In genomic region chr22:44735518-44736428, GRCh38 we compare ENCODE assay signal across 8 cellular contexts. TPM values are rescaled to one million over a fixed set of nuclear protein-coding genes. Genes with fewer than 3 reads are reported as not detected.
DNase-seq lines count a peak whose midpoint lies in the region; ATAC-seq and TF ChIP-seq lines count a peak whose summit lies in the region.

No MANE protein-coding gene starts in this region.

- dilution Hi-C loops in IMR-90 (cut with HindIII; ENCODE audit: low sequenced_read_pairs, unreplicated experiment) = no loop called here

- BruUV-seq in IMR-90 (replicated peaks; lab: Mats Ljungman, UMichigan) = no TSS peak

- no peak overlapping the region for H3K4me2 ChIP-seq in IMR-90 (ENCODE audit: low read depth, low read length)

- no peak overlapping the region for H4K8ac ChIP-seq in IMR-90 (ENCODE audit: low read depth in 2 of 2, low read length in 2 of 2)

- H2AK5ac ChIP-seq in IMR-90 (ENCODE audit: low read depth, low read length) = peak overlapping the region; percentile 75

- peak overlapping the region; percentile 52 for H3K4me3 Mint-ChIP-seq in T-helper 17 cell

- no peaks in the 10 kb centered on the region for H3K27me3 Mint-ChIP-seq in T-helper 17 cell

- POLR2A ChIA-PET in IMR-90 (lab: Charles Lee; ENCODE audit: unreplicated experiment) = no interaction called here

- H4K5ac ChIP-seq in IMR-90 (ENCODE audit: low read depth, low read length) = no peak overlapping the region

- H3K4me3 ChIP-seq in IMR-90 (ENCODE audit: insufficient read depth, low read depth, low read length) = no peak overlapping the region
- H3K4me3 ChIP-seq in adipocyte (ENCODE audit: low read length) = no peak overlapping the region
- no peak overlapping the region for H3K4me3 ChIP-seq in left ventricle myocardium inferior
- H3K4me3 ChIP-seq in sigmoid colon = no peak overlapping the region

- H3K27ac Mint-ChIP-seq in T-helper 17 cell = peak overlapping the region; percentile 72

- peaks cover 18% of the 10 kb centered on the region for H3K9me1 ChIP-seq in IMR-90 (ENCODE audit: insufficient read depth, low read length)

- H2BK5ac ChIP-seq in IMR-90 (ENCODE audit: low read depth, low read length, poor library complexity, severe bottlenecking) = no peak overlapping the region

- no peak for TF ChIP-seq EP300 in sigmoid colon (IDR thresholded peaks at IDR 0.05)

- H2BK15ac ChIP-seq in IMR-90 (ENCODE audit: low read depth, low read length) = no peak overlapping the region

- no peak overlapping the region for H2BK120ac ChIP-seq in IMR-90 (ENCODE audit: low read depth, low read length)

- H4K91ac ChIP-seq in IMR-90 (ENCODE audit: insufficient read depth, low read depth, low read length) = no peak overlapping the region

- H3K9me3 ChIP-seq in IMR-90 (ENCODE audit: control insufficient read depth, insufficient read depth, low read length) (no peaks in the 10 kb centered on the region), T-helper 17 cell (ENCODE audit: control insufficient read depth, low read length, poor library complexity, severe bottlenecking) (no peaks in the 10 kb centered on the region), adipocyte (ENCODE audit: control insufficient read depth, low read length) (no peaks in the 10 kb centered on the region), left ventricle myocardium inferior (replicated peaks) (no peaks in the 10 kb centered on the region), sigmoid colon (no peaks in the 10 kb centered on the region)

- ATAC-seq in IMR-90 (ENCODE audit: low read depth) (peak; percentile 74), T-helper 17 cell (peak; percentile 81), GM18867 (IDR thresholded peaks at IDR 0.05; ENCODE audit: unreplicated experiment) (no peak)

- no peak overlapping the region for H3K56ac ChIP-seq in IMR-90 (ENCODE audit: extremely low read depth, insufficient read depth, low read length)

- TF ChIP-seq RAD21 in IMR-90 (IDR thresholded peaks at IDR 0.05; ENCODE audit: low read length) = peak; percentile 92

- H3K14ac ChIP-seq in IMR-90 (replicated peaks; ENCODE audit: low read depth, low read length) = no peak overlapping the region

- no peaks in the 10 kb centered on the region for H3K27me3 ChIP-seq in IMR-90 (ENCODE audit: control insufficient read depth, insufficient read depth, low read length)
- H3K27me3 ChIP-seq in adipocyte (replicated peaks; ENCODE audit: control insufficient read depth, insufficient read depth, low read length) = no peaks in the 10 kb centered on the region
- peaks cover 61% of the 10 kb centered on the region for H3K27me3 ChIP-seq in left ventricle myocardium inferior (ENCODE audit: low read depth)
- peaks cover 7 to 45% (median 9%) of the 10 kb centered on the region in 3 donors for H3K27me3 ChIP-seq in sigmoid colon

- peak overlapping the region; percentile 93 for H2AK9ac ChIP-seq in IMR-90 (replicated peaks; ENCODE audit: low read depth, low read length, poor library complexity)

- CTCF ChIA-PET in IMR-90 (lab: Yijun Ruan, JAX) = interaction anchor here (0.5 to 1.4 kb wide), 3 partner anchors 27 to 39 kb away, joined by 3 to 5 read pairs (median 5); no protein-coding TSS in a partner anchor

- no peak overlapping the region for H2BK20ac ChIP-seq in IMR-90 (ENCODE audit: low read depth, low read length)

- WGBS in IMR-90 (ENCODE audit: extremely low coverage in 2 of 2, insufficient read length in 1 of 2), 2 experiments = 42% methylated on average over 18 of the region's 28 CpGs; no CpG with 5 or more reads in 1 of the 2 experiments
- 30 to 47% methylated on average over 28 of the region's 28 CpGs for WGBS in sigmoid colon, 2 donors

- DNase-seq in Caki2 (ENCODE audit: low read depth) (peak; percentile 58), IMR-90 (peak; percentile 41), T-helper 17 cell (peak; percentile 65 to 83 (median 74)), adipocyte (ENCODE audit: low read depth) (peak; percentile 76), left ventricle myocardium inferior (peak; percentile 74), sigmoid colon (peak; percentile 82), OCI-M2 (lab: John Stamatoyannopoulos, UW; ENCODE audit: unreplicated experiment) (no peak)

- intact Hi-C loops in IMR-90 (cut with micrococcal nuclease) (loop anchor here (1.0 kb wide), 1 partner anchor 36 kb away; no protein-coding TSS in a partner anchor), left ventricle myocardium inferior (cut with micrococcal nuclease) (loop anchor here (2.0 kb wide), 1 partner anchor 41 kb away; no protein-coding TSS in a partner anchor), sigmoid colon (cut with DNase I) (loop anchor here (1.0 kb wide), 1 partner anchor 38 kb away; no protein-coding TSS in a partner anchor)

- in situ Hi-C loops in Caki2 (cut with HindIII; ENCODE audit: low pct_unique_long_range_greater_than_20kb, low sequenced_read_pairs) (no loop called here), IMR-90 (cut with MboI; ENCODE audit: low sequenced_read_pairs) (loop anchor here (5.0 kb wide), 1 partner anchor 38 kb away; no protein-coding TSS in a partner anchor)

- H3K79me1 ChIP-seq in IMR-90 (ENCODE audit: low read depth in 1 of 2, low read length in 2 of 2) = peaks cover 4 to 8% of the 10 kb centered on the region in 2 experiments; a peak in 1 of 4 replicates

- H3K36me3 Mint-ChIP-seq in T-helper 17 cell (ENCODE audit: low read depth) = no peaks in the 10 kb centered on the region

- H3K4me1 Mint-ChIP-seq in T-helper 17 cell = no peaks in the 10 kb centered on the region

- H4K20me1 ChIP-seq in IMR-90 (ENCODE audit: insufficient read depth, low read length) = peaks cover 15% of the 10 kb centered on the region

- H3K18ac ChIP-seq in IMR-90 (ENCODE audit: low read depth, low read length) = no peak overlapping the region

- H3K4me1 ChIP-seq in IMR-90 (ENCODE audit: control insufficient read depth, insufficient read depth, low read length) (peaks cover 21% of the 10 kb centered on the region), adipocyte (ENCODE audit: control insufficient read depth, insufficient read depth, low read length) (no peaks in the 10 kb centered on the region), left ventricle myocardium inferior (peaks cover 3% of the 10 kb centered on the region), sigmoid colon (no peaks in the 10 kb centered on the region)

- H3K27ac ChIP-seq in IMR-90 (ENCODE audit: insufficient read depth, low read length) = no peak overlapping the region
- no peak overlapping the region for H3K27ac ChIP-seq in left ventricle myocardium inferior (replicated peaks)
- no peak overlapping the region for H3K27ac ChIP-seq in sigmoid colon

- H3K23ac ChIP-seq in IMR-90 (ENCODE audit: low read depth, low read length) = no peak overlapping the region

- H3K36me3 ChIP-seq in IMR-90 (ENCODE audit: control insufficient read depth, insufficient read depth, low read length) (peaks cover 6% of the 10 kb centered on the region), adipocyte (ENCODE audit: control insufficient read depth, insufficient read depth, low read length, severe bottlenecking) (peaks cover 3% of the 10 kb centered on the region), left ventricle myocardium inferior (no peaks in the 10 kb centered on the region), sigmoid colon (no peaks in the 10 kb centered on the region)

- peak overlapping the region; percentile 43 for H2AFZ ChIP-seq in IMR-90 (replicated peaks; ENCODE audit: low read length, poor library complexity)

- no peak overlapping the region for H3K4ac ChIP-seq in IMR-90 (ENCODE audit: low read depth, low read length)

- no peak for TF ChIP-seq POLR2A in IMR-90 (IDR thresholded peaks at IDR 0.05; ENCODE audit: low read depth, low read length)
- TF ChIP-seq POLR2A in sigmoid colon (IDR thresholded peaks at IDR 0.05) = no peak

- H3K9ac ChIP-seq in IMR-90 (ENCODE audit: low read depth, low read length) = no peak overlapping the region
- H3K9ac ChIP-seq in adipocyte (ENCODE audit: low read length) = no peak overlapping the region

- TF ChIP-seq CTCF in IMR-90 (conservative IDR thresholded peaks at IDR 0.05; ENCODE audit: low read depth, low read length) (peak; percentile 92), left ventricle myocardium inferior (IDR thresholded peaks at IDR 0.05; ENCODE audit: borderline replicate concordance) (peak; percentile 99), sigmoid colon (IDR thresholded peaks at IDR 0.05) (peak; percentile 78 to 99 (median 96))

TF ChIP-seq in IMR-90, 13 proteins besides CTCF, POLR2A, EP300 and RAD21 (continues in another document):
- TF ChIP-seq USF2 (IDR thresholded peaks at IDR 0.05; ENCODE audit: low read depth, low read length) (no peak), SMC3 (IDR thresholded peaks at IDR 0.05; ENCODE audit: low read depth, low read length) (peak; percentile 86), BHLHE40 (IDR thresholded peaks at IDR 0.05; ENCODE audit: low read depth, low read length) (no peak), NFE2L2 (IDR thresholded peaks at IDR 0.05; ENCODE audit: low read depth, low read length) (no peak)

RNA-seq across cellular contexts. Expression of gene ARHGAP8, which starts 16.6 kb away (rescaled TPM):
- 3.0 and 7.7 TPM in 2 replicates for total RNA-seq in Caki2 (2014; rRNA removed; shearing (Covaris generic); ENCODE audit: low replicate concordance)
- total RNA-seq in IMR-90 (2012; rRNA removed) (0.18 and 0.28 TPM in 2 replicates), T-helper 17 cell (1 to 10 TPM; 4.7 to 7.1 TPM), left ventricle myocardium inferior (not detected), sigmoid colon (1 to 10 TPM in 1 of 4 donors, under 1 TPM in 2, not detected in 1; 0.66 to 1.1 (median 0.81) TPM)
- polyA plus RNA-seq in IMR-90 (2012; rRNA removed) (0.06 and 0.21 TPM in 2 replicates), sigmoid colon (10 to 100 TPM; 10.9 to 30.9 (median 12.0) TPM)
- polyA plus RNA-seq in IMR-90 (2012; cell fraction: cytosol; rRNA removed) = 0.11 and 0.17 TPM in 2 replicates
- 0.78 and 0.85 TPM in 2 replicates for polyA plus RNA-seq in IMR-90 (2012; cell fraction: nucleus; rRNA removed; ENCODE audit: low replicate concordance)

RNA-seq across cellular contexts. Expression of gene PRR5, which starts 33.8 kb away (rescaled TPM):
- 51.9 and 65.0 TPM in 2 replicates for total RNA-seq in Caki2 (2014; rRNA removed; shearing (Covaris generic); ENCODE audit: low replicate concordance)
- total RNA-seq in IMR-90 (2012; rRNA removed) = 7.5 and 8.1 TPM in 2 replicates
- polyA plus RNA-seq in IMR-90 (2012; rRNA removed) = 23.1 and 24.3 TPM in 2 replicates
- 17.7 and 39.4 TPM in 2 replicates for polyA plus RNA-seq in IMR-90 (2012; cell fraction: cytosol; rRNA removed)
- polyA plus RNA-seq in IMR-90 (2012; cell fraction: nucleus; rRNA removed; ENCODE audit: low replicate concordance) = 39.7 and 77.7 TPM in 2 replicates
- 10 to 100 TPM; 51.8 to 52.2 TPM for total RNA-seq in T-helper 17 cell
- 2.9 TPM for total RNA-seq in left ventricle myocardium inferior
- total RNA-seq in sigmoid colon = 10 to 100 TPM in 2 of 4 donors, 1 to 10 TPM in 2; 7.9 to 13.6 (median 10.6) TPM
- polyA plus RNA-seq in sigmoid colon = 10 to 100 TPM; 12.7 to 35.6 (median 13.2) TPM
